Comparison of ENCODE assay signal across 19 cellular contexts in the genomic region with DNA sequence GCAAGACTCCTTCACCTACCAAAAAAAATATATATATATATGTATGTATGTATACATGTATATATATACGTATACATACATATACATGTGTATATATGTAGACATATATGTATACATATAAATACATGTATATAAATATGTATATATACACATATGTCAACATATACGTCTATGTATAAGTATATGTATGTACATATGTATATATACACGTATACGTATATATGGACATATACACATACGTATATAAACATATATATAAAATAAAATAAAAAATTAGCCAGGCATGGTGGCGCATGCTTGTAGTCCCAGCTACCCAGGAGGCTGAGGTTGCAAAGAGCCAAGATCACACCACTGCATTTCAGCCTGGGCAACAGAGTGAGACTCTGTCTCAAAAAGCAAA. TPM values are rescaled to one million over a fixed set of nuclear protein-coding genes. Genes with fewer than 3 reads are reported as not detected.
DNase-seq lines count a peak whose midpoint lies in the region; ATAC-seq, FAIRE-seq and TF ChIP-seq lines count a peak whose summit lies in the region.
"Had no signal": no experiment of that assay in that cellular context is flagged by ENCODE, and none has a peak within 500 bp of the region (broad histone marks: within the 10 kb centered on the region; RNA-seq: fewer than 3 reads in every experiment).

No MANE protein-coding gene starts in this region.

- in situ Hi-C loops in K562 (cut with MboI) = no loop called here

- CTCF ChIA-PET in K562 (lab: Yijun Ruan, JAX; ENCODE audit: low intra/inter-chr PET ratio) = no interaction called here

- ATAC-seq in K562 (no peak), GM18505 (IDR thresholded peaks at IDR 0.05; ENCODE audit: unreplicated experiment) (no peak)

- BruUV-seq in K562 (replicated peaks; lab: Mats Ljungman, UMichigan) = no TSS peak

- FAIRE-seq in RCC 7860 (lab: Jason Lieb, UNC) (peak; percentile 4), K562 (lab: Jason Lieb, UNC) (no peak), GM12891 (lab: Jason Lieb, UNC) (no peak)
- FAIRE-seq: GM12892, GM19239, H54 had no signal

- TF ChIP-seq CTCF in K562 (IDR thresholded peaks at IDR 0.05 in 2 of 3, conservative IDR thresholded peaks at IDR 0.05 in 1 of 3; ENCODE audit: insufficient read depth in 2 of 3, low read depth in 1 of 3, low read length in 3 of 3) = no peak

- no peak overlapping the region for H2AFZ ChIP-seq in K562 (ENCODE audit: low read depth, low read length)

- peaks cover 71% of the 10 kb centered on the region for H3K36me3 ChIP-seq in K562 (ENCODE audit: control insufficient read depth, insufficient read depth, low read length)

- H4K20me1 ChIP-seq in K562 (replicated peaks; ENCODE audit: control insufficient read depth, insufficient read depth, low read length) = no peaks in the 10 kb centered on the region

- POLR2A ChIA-PET in K562 (lab: Yijun Ruan, JAX) = interaction anchor here (0.9 to 1.1 kb wide), 2 partner anchors 8 to 98 kb away, joined by 3 read pairs; no protein-coding TSS in a partner anchor

- H3K9ac ChIP-seq in K562 (ENCODE audit: insufficient read depth in 1 of 2, low read depth in 2 of 2, low read length in 2 of 2) = no peak overlapping the region

- intact Hi-C loops in K562 (cut with micrococcal nuclease) = no loop called here

- no peak overlapping the region for H3K4me3 ChIP-seq in K562
- H3K4me3 ChIP-seq: HAP-1 had no signal

- no peaks in the 10 kb centered on the region; the same call in 2 of the 3 replicates for H3K79me2 ChIP-seq in K562 (ENCODE audit: control insufficient read depth, insufficient read depth, low read length)

- no peaks in the 10 kb centered on the region for H3K27me3 ChIP-seq in K562 (ENCODE audit: control insufficient read depth in 2 of 2, insufficient read depth in 2 of 2, low read length in 2 of 2)

- H3K4me2 ChIP-seq in K562 (ENCODE audit: insufficient read depth, low read length) = no peak overlapping the region

- no peaks in the 10 kb centered on the region for H3K9me1 ChIP-seq in K562 (ENCODE audit: control insufficient read depth, insufficient read depth, low read length)

- no peak for TF ChIP-seq RAD21 in K562 (CRISPR knock-in tag; conservative IDR thresholded peaks at IDR 0.05 in 1 of 2, IDR thresholded peaks at IDR 0.05 in 1 of 2)

- H3K27ac ChIP-seq in K562 (ENCODE audit: extremely low read depth, low read depth, low read length) = no peak overlapping the region

- DNase-seq in RCC 7860 (ENCODE audit: low spot score) (no peak), K562 (ENCODE audit: extremely low read depth in 1 of 4, low spot score in 3 of 4) (no peak), kidney tubule cell (ENCODE audit: low spot score) (peak; percentile 3), GM12891 (ENCODE audit: insufficient read length, low spot score) (no peak), T-helper 9 cell (no peak)
- DNase-seq: C1 segment of cervical spinal cord; Calu3; CD4-positive, alpha-beta memory T cell; COR-L47; DMS79; EL; GF-D8; GOT3; HFFc6 had no signal

- no peaks in the 10 kb centered on the region for H3K4me1 ChIP-seq in K562 (replicated peaks in 1 of 2; ENCODE audit: control insufficient read depth in 2 of 2, insufficient read depth in 2 of 2, low read length in 2 of 2)

- no peak for TF ChIP-seq POLR2A in K562 (conservative IDR thresholded peaks at IDR 0.05)
- no peak for TF ChIP-seq POLR2A in GM12891 (IDR thresholded peaks at IDR 0.05; ENCODE audit: low read depth, low read length)
- no peak for TF ChIP-seq POLR2A in GM18505 (IDR thresholded peaks at IDR 0.05; ENCODE audit: borderline replicate concordance, extremely low read depth, insufficient read depth, insufficient read length)

- WGBS in K562 (ENCODE audit: insufficient coverage, low coverage, missing lambda C conversion rate) = 92% methylated on average over 6 of the region's 6 CpGs

- H3K9me3 ChIP-seq in K562 (replicated peaks; ENCODE audit: control insufficient read depth, insufficient read depth, low read depth, low read length) = no peaks in the 10 kb centered on the region
- H3K9me3 ChIP-seq: HAP-1 had no signal

- no peak for TF ChIP-seq EP300 in K562 (IDR thresholded peaks at IDR 0.05; ENCODE audit: low read length)

TF ChIP-seq in K562, 482 proteins besides CTCF, POLR2A, EP300 and RAD21 (continues in another document):
- TF ChIP-seq, protein P1, sequence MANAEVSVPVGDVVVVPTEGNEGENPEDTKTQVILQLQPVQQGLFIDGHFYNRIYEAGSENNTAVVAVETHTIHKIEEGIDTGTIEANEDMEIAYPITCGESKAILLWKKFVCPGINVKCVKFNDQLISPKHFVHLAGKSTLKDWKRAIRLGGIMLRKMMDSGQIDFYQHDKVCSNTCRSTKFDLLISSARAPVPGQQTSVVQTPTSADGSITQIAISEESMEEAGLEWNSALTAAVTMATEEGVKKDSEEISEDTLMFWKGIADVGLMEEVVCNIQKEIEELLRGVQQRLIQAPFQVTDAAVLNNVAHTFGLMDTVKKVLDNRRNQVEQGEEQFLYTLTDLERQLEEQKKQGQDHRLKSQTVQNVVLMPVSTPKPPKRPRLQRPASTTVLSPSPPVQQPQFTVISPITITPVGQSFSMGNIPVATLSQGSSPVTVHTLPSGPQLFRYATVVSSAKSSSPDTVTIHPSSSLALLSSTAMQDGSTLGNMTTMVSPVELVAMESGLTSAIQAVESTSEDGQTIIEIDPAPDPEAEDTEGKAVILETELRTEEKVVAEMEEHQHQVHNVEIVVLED (CRISPR knock-in tag; IDR thresholded peaks at IDR 0.05) = 0 out of 2 replicates have a peak, but pooled peaks have one; percentile 16
- TF ChIP-seq FUS (optimal IDR thresholded peaks at IDR 0.05; ENCODE audit: low read depth, low read length) = no peak
- no peak for TF ChIP-seq SMAD2 (IDR thresholded peaks at IDR 0.05; ENCODE audit: low read depth, low read length)
- no peak for TF ChIP-seq NFYB (IDR thresholded peaks at IDR 0.05; ENCODE audit: extremely low read depth, insufficient read length)

TF ChIP-seq in GM12891, 5 proteins besides CTCF, POLR2A, EP300 and RAD21:
- TF ChIP-seq PAX5 (IDR thresholded peaks at IDR 0.05; ENCODE audit: insufficient read depth, low read length, severe bottlenecking) (no peak), SPI1 (IDR thresholded peaks at IDR 0.05; ENCODE audit: low read depth, low read length) (no peak), POLR2AphosphoS5 (IDR thresholded peaks at IDR 0.05; ENCODE audit: low read depth, low read length) (no peak), TAF1 (IDR thresholded peaks at IDR 0.05; ENCODE audit: low read depth, low read length) (no peak), POU2F2 (IDR thresholded peaks at IDR 0.05; ENCODE audit: low read depth, low read length) (no peak)

RNA-seq across cellular contexts. Expression of gene BRWD1, which starts 31.6 kb away (rescaled TPM):
- total RNA-seq in K562 (2011; cell fraction: chromatin; rRNA removed; ENCODE audit: low replicate concordance) = 104 and 356 TPM in 2 replicates
- 54.4 and 64.3 TPM in 2 replicates for total RNA-seq in K562 (2011; cell fraction: nucleolus; rRNA removed)
- total RNA-seq in K562 (2011; cell fraction: nucleoplasm; rRNA removed) = 179 and 274 TPM in 2 replicates
- total RNA-seq in K562 (2014; rRNA removed) = 29.8 and 34.1 TPM in 2 replicates
- total RNA-seq in K562 (2014; rRNA removed; fragmentation: Illumina TruSeq; extraction: Trizol) = 60.2 and 70.5 TPM in 2 replicates
- total RNA-seq in K562 (2015; rRNA removed; fragmentation: Illumina TruSeq; extraction: Trizol) = 45.4 and 48.3 TPM in 2 replicates
- total RNA-seq in K562 (2021) = 40.5 and 42.4 TPM in 2 replicates
- polyA plus RNA-seq in K562 (2011; rRNA removed) = 27.8 and 39.5 TPM in 2 replicates
- polyA plus RNA-seq in K562 (2011; cell fraction: cytosol; rRNA removed) = 9.7 and 20.5 TPM in 2 replicates
- polyA plus RNA-seq in K562 (2011; cell fraction: nucleus; rRNA removed) = 26.0 and 35.2 TPM in 2 replicates
- polyA plus RNA-seq in K562 (2012) = 17.7 and 21.7 TPM in 2 replicates
- polyA plus RNA-seq in K562 (2014; fragmentation: Illumina TruSeq; extraction: Trizol) = 23.0 and 25.3 TPM in 2 replicates
- 10 to 100 TPM; 10.1 to 11.2 TPM for polyA plus RNA-seq in K562 (2014; fragmentation: Nextera tagmentation; extraction: Ambion mirVana)
- 22.9 and 28.0 TPM in 2 replicates for polyA plus RNA-seq in K562 (2014; rRNA removed)
- polyA minus RNA-seq in K562 (2011; rRNA and poly(A)+ RNA removed) = 152 and 172 TPM in 2 replicates
- polyA minus RNA-seq in K562 (2011; cell fraction: cytosol; rRNA and poly(A)+ RNA removed) = 28.8 and 35.4 TPM in 2 replicates
- 123 and 195 TPM in 2 replicates for polyA minus RNA-seq in K562 (2011; cell fraction: nucleus; rRNA and poly(A)+ RNA removed)
- polyA plus RNA-seq in GM12891 (2012; ENCODE audit: low read depth, missing spikeins) = 5.2 TPM
